ENCODE assay signal across 1 cellular context in the genomic region with DNA sequence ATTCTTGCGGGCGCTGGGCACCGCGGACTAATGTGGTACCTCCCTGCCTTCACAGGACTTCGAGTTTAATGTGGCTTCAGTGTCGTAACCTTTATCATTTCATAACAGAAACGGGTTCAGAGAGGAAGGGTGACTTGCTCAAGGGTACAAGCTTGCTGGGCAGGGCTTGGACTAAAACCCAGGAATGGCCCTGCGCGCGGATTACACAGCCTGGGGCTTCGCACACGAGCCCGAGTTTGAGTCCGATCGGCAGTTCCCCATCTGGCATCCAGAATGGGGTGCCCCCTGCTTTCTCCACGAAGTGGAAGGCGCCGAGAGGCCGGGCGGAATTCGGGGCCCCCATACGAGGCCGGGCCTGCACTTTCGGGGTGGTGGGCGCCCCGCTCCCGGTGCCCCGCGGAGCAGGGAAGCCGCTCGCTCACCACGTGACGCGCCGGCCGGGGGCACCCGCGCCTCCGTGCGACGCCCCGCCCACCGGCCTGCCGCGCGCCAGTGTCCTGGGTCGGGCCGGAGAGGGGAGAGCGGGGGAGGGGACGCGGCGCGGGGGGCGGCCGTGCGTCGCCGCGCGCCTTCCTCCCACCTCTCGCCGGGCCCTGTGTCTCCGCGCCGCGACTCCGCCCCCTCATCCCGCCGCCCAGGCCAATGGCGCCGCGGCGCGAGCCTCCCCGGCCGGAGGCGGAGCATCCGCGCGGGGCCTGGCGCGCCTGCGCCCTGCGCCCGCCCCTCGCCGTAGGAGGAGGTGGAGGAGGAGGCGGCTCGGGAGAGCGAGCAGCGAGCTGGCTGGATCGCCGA.
TF ChIP-seq lines count a peak whose summit lies in the region.

Gene SET (plus strand): TSS at position 722 of the 792 bp plus-strand sequence. CDS start 361 bp downstream, outside the sequence.

TF ChIP-seq in H1, 55 proteins besides CTCF, POLR2A, EP300 and RAD21 (continued from another document):
- TF ChIP-seq RNF2 (IDR thresholded peaks at IDR 0.05; ENCODE audit: borderline replicate concordance, low read depth, low read length, missing control alignments, poor library complexity, severe bottlenecking): no peak
